Comparison of ENCODE assay signal across 8 cellular contexts in the genomic region with DNA sequence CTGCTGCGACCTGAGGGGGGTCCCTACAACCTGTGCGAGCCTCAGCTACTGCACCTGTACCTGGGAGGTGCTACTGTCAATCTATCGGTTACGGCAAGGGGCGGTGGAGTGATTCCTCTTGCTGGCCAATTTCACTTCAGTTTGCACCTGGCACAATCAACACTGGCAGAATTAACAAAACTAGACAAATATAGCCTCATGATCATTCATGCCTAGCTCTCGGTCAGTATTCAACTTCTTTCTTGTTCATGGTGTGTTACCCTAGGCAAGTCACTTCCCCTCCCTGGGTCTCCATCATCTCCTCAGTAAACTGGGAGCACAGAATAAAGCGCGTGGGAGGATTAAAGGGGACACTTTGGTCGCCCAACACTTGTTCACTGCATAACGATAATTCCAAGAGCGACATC. TPM values are rescaled to one million over a fixed set of nuclear protein-coding genes. Genes with fewer than 3 reads are reported as not detected.
DNase-seq lines count a peak whose midpoint lies in the region; ATAC-seq and FAIRE-seq lines count a peak whose summit lies in the region.

No MANE protein-coding gene starts in this region.

- H2AFZ ChIP-seq in neuronal stem cell (ENCODE audit: low read length): peak overlapping the region; percentile 98

- H3K4me1 ChIP-seq in ectodermal cell (ENCODE audit: control insufficient read depth, insufficient read depth, low read length) (peaks cover 37% of the 10 kb centered on the region), neuronal stem cell (ENCODE audit: control insufficient read depth in 2 of 2, insufficient read depth in 1 of 2, low read depth in 1 of 2, low read length in 2 of 2) (peaks cover 22 to 27% of the 10 kb centered on the region in 2 donors)

- H3K79me1 ChIP-seq in neuronal stem cell (ENCODE audit: low read depth, low read length): peaks cover 14% of the 10 kb centered on the region

- H4K91ac ChIP-seq in neuronal stem cell (ENCODE audit: low read depth, low read length, poor library complexity): no peak overlapping the region

- H3K9me3 ChIP-seq in MG63 (no peaks in the 10 kb centered on the region), ectodermal cell (ENCODE audit: control insufficient read depth, low read length) (no peaks in the 10 kb centered on the region), neuronal stem cell (replicated peaks in 1 of 2; ENCODE audit: control insufficient read depth in 2 of 2, insufficient read depth in 1 of 2, low read depth in 1 of 2, low read length in 2 of 2) (no peaks in the 10 kb centered on the region)

- 3 to 5% methylated on average over 11 of the region's 11 CpGs for WGBS in ectodermal cell, 2 experiments
- no CpG with 5 or more reads among the region's 11 CpGs for WGBS in neuronal stem cell (ENCODE audit: extremely low coverage in 2 of 2, insufficient read length in 2 of 2, insufficient replicate concordance in 1 of 2), 2 donors

- no peak overlapping the region for H2BK120ac ChIP-seq in neuronal stem cell (ENCODE audit: low read depth, low read length)

- no peak overlapping the region for H4K8ac ChIP-seq in neuronal stem cell (ENCODE audit: low read depth, low read length)

- H3K36me3 ChIP-seq in MG63: peaks cover 40% of the 10 kb centered on the region
- peaks cover 5% of the 10 kb centered on the region for H3K36me3 ChIP-seq in ectodermal cell (ENCODE audit: control insufficient read depth, insufficient read depth, low read length)
- H3K36me3 ChIP-seq in neuronal stem cell (replicated peaks in 1 of 2; ENCODE audit: control insufficient read depth in 2 of 2, insufficient read depth in 2 of 2, low read length in 2 of 2): peaks cover 16 to 52% of the 10 kb centered on the region in 2 donors

- peak overlapping the region; percentile 91 for H3K9ac ChIP-seq in neuronal stem cell (ENCODE audit: low read depth, low read length, poor library complexity)

- no peak overlapping the region for H2BK15ac ChIP-seq in neuronal stem cell (ENCODE audit: low read length)

- ATAC-seq in GM18517 (IDR thresholded peaks at IDR 0.05; ENCODE audit: unreplicated experiment) (peak; percentile 14), HG03025 (IDR thresholded peaks at IDR 0.05; ENCODE audit: low FRiP score, unreplicated experiment) (no peak)

- H3K4me3 ChIP-seq in MG63: peak overlapping the region; percentile 97
- peak overlapping the region; percentile 78 for H3K4me3 ChIP-seq in ectodermal cell (ENCODE audit: insufficient read depth, low read depth, low read length)
- H3K4me3 ChIP-seq in neuronal stem cell (ENCODE audit: low read length in 2 of 2): peak overlapping the region; percentile 79 to 97

- H2BK5ac ChIP-seq in neuronal stem cell (ENCODE audit: low read length): no peak overlapping the region

- intact Hi-C loops in head of caudate nucleus (cut with DNase I): loop anchor here (10.0 kb wide), 1 partner anchor 210 kb away; a partner anchor contains a TSS

- no peak for FAIRE-seq in HTR-8/SVneo (lab: Jason Lieb, UNC)

- no peak overlapping the region for H2BK12ac ChIP-seq in neuronal stem cell (ENCODE audit: low read length)

- H3K27ac ChIP-seq in ectodermal cell (ENCODE audit: insufficient read depth, low read depth, low read length, poor library complexity, severe bottlenecking): peak overlapping the region; percentile 69
- no peak overlapping the region for H3K27ac ChIP-seq in neuronal stem cell (replicated peaks; ENCODE audit: low read length)

- peak overlapping the region; percentile 13 for H3K23ac ChIP-seq in neuronal stem cell (ENCODE audit: low read depth, low read length, poor library complexity)

- DNase-seq in MG63: no peak
- DNase-seq in neuronal stem cell (ENCODE audit: low spot score): no peak
- no peak for DNase-seq in HTR-8/SVneo (ENCODE audit: insufficient read length, low spot score)
- DNase-seq in OCI-M1 (lab: John Stamatoyannopoulos, UW): no peak
- DNase-seq in head of caudate nucleus: no peak

- H3K4ac ChIP-seq in neuronal stem cell (ENCODE audit: low read length): no peak overlapping the region

- H3K27me3 ChIP-seq in MG63 (no peaks in the 10 kb centered on the region), ectodermal cell (ENCODE audit: control insufficient read depth, insufficient read depth, low read length, poor library complexity, severe bottlenecking) (no peaks in the 10 kb centered on the region), neuronal stem cell (ENCODE audit: control insufficient read depth in 3 of 3, insufficient read depth in 3 of 3, low read depth in 1 of 3, low read length in 3 of 3) (peaks cover 0 to 4% (median 0%) of the 10 kb centered on the region in 3 experiments)

- H2AK5ac ChIP-seq in neuronal stem cell (ENCODE audit: low read depth, low read length): no peak overlapping the region

- peak overlapping the region; percentile 58 for H3K4me2 ChIP-seq in neuronal stem cell (ENCODE audit: insufficient read depth, low read length, poor library complexity, severe bottlenecking)

- no peak overlapping the region for H3K14ac ChIP-seq in neuronal stem cell (ENCODE audit: low read length)

- H3K18ac ChIP-seq in neuronal stem cell (ENCODE audit: low read length): peak overlapping the region; percentile 99

RNA-seq across cellular contexts. Expression of a gene that starts 0.6 kb away (rescaled TPM):
- total RNA-seq in MG63 (2014; rRNA removed; shearing (Covaris generic); ENCODE audit: low replicate concordance): 8.6 and 9.8 TPM in 2 replicates
- polyA plus RNA-seq in ectodermal cell (2013, experiment 1 of 4): 24.9 TPM
- polyA plus RNA-seq in ectodermal cell (2013, experiment 2 of 4): 23.1 TPM
- polyA plus RNA-seq in ectodermal cell (2013, experiment 3 of 4): 23.9 TPM
- 20.1 TPM for polyA plus RNA-seq in ectodermal cell (2013, experiment 4 of 4)
- 26.5 TPM for polyA plus RNA-seq in neuronal stem cell (2013, experiment 1 of 2)
- 27.2 TPM for polyA plus RNA-seq in neuronal stem cell (2013, experiment 2 of 2)

RNA-seq across cellular contexts. Expression of a gene that starts 0.9 kb away (rescaled TPM):
- 18.4 and 20.4 TPM in 2 replicates for total RNA-seq in MG63 (2014; rRNA removed; shearing (Covaris generic); ENCODE audit: low replicate concordance)
- 66.6 TPM for polyA plus RNA-seq in ectodermal cell (2013, experiment 1 of 4)
- 66.6 TPM for polyA plus RNA-seq in ectodermal cell (2013, experiment 2 of 4)
- 49.2 TPM for polyA plus RNA-seq in ectodermal cell (2013, experiment 3 of 4)
- 47.1 TPM for polyA plus RNA-seq in ectodermal cell (2013, experiment 4 of 4)
- polyA plus RNA-seq in neuronal stem cell (2013, experiment 1 of 2): 22.7 TPM
- 23.8 TPM for polyA plus RNA-seq in neuronal stem cell (2013, experiment 2 of 2)

RNA-seq across cellular contexts. Expression of a gene that starts 48.0 kb away (rescaled TPM):
- total RNA-seq in MG63 (2014; rRNA removed; shearing (Covaris generic); ENCODE audit: low replicate concordance): 2.6 TPM in 1 of 2 replicates, not detected in the other
- 25.5 TPM for polyA plus RNA-seq in ectodermal cell (2013, experiment 1 of 4)
- 28.2 TPM for polyA plus RNA-seq in ectodermal cell (2013, experiment 2 of 4)
- polyA plus RNA-seq in ectodermal cell (2013, experiment 3 of 4): 21.0 TPM
- polyA plus RNA-seq in ectodermal cell (2013, experiment 4 of 4): 24.6 TPM
- polyA plus RNA-seq in neuronal stem cell (2013, experiment 1 of 2): 21.3 TPM
- polyA plus RNA-seq in neuronal stem cell (2013, experiment 2 of 2): 22.3 TPM
